ENCODE assay signal across 23 cellular contexts in the genomic region with DNA sequence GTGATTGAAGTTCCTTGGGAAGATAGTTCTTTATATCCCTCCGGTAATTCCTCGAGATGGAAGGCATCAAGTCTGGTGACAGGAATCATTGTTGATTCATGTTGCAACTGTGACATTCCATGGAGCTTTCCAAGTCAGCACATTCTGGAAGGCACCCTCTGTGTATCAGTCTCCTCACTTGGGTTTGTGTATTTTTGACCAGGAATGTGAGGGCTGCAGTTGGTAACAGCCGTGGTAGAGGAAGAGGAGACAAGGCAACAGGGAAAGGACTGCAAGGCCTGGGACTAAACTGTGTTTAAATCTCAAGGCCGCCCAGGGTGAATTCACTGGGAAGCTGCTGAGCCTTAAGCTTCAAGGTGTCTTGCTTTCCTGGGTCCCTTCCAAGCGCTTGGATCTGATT.
DNase-seq lines count a peak whose midpoint lies in the region; ATAC-seq and TF ChIP-seq lines count a peak whose summit lies in the region.
"Had no signal": no experiment of that assay in that cellular context is flagged by ENCODE, and none has a peak within 500 bp of the region (broad histone marks: within the 10 kb centered on the region; RNA-seq: fewer than 3 reads in every experiment).

No MANE protein-coding gene starts in this region.

- H2BK120ac ChIP-seq in mesendoderm (ENCODE audit: low read depth, low read length), result no peak overlapping the region

- H3K27ac ChIP-seq in heart left ventricle (peak overlapping the region in 9 of 12 donors; percentile 28 to 67 (median 33)), mesendoderm (ENCODE audit: low read depth, low read length) (no peak overlapping the region), gastrocnemius medialis (peak overlapping the region in 3 of 4 donors; percentile 32 to 42 (median 34)), SK-N-SH (ENCODE audit: low read depth in 2 of 2, low read length in 1 of 2) (no peak overlapping the region)
- H3K27ac ChIP-seq: A549, GM23248 had no signal

- POLR2A ChIA-PET in SK-N-SH (lab: Yijun Ruan, JAX), result no interaction called here

- TF ChIP-seq POLR2A in heart left ventricle (IDR thresholded peaks at IDR 0.05) (no peak), gastrocnemius medialis (IDR thresholded peaks at IDR 0.05) (no peak)

- no peak overlapping the region for H2AK5ac ChIP-seq in mesendoderm (ENCODE audit: low read length)

- H3K18ac ChIP-seq in mesendoderm (ENCODE audit: low read length), result no peak overlapping the region

- no peaks in the 10 kb centered on the region for H3K79me1 ChIP-seq in mesendoderm (ENCODE audit: low read length)

- H3K79me2 ChIP-seq in mesendoderm (ENCODE audit: control insufficient read depth, insufficient read depth, low read length), result no peaks in the 10 kb centered on the region
- no peaks in the 10 kb centered on the region for H3K79me2 ChIP-seq in SK-N-SH (ENCODE audit: insufficient read depth)

- no peaks in the 10 kb centered on the region for H4K20me1 ChIP-seq in SK-N-SH (ENCODE audit: insufficient read depth)

- no peaks in the 10 kb centered on the region for H3K9me2 ChIP-seq in SK-N-SH

- no peak for TF ChIP-seq RAD21 in SK-N-SH (IDR thresholded peaks at IDR 0.05; ENCODE audit: low read length)

- H4K5ac ChIP-seq in mesendoderm (ENCODE audit: low read length), result no peak overlapping the region

- H3K4me1 ChIP-seq in heart left ventricle (peaks cover 0 to 36% (median 7%) of the 10 kb centered on the region in 12 donors), mesendoderm (ENCODE audit: control insufficient read depth, low read depth, low read length) (no peaks in the 10 kb centered on the region), gastrocnemius medialis (peaks cover 19 to 21% of the 10 kb centered on the region in 2 donors), SK-N-SH (ENCODE audit: control insufficient read depth in 1 of 2, insufficient read depth in 2 of 2, low read depth in 1 of 2, low read length in 1 of 2) (no peaks in the 10 kb centered on the region)
- H3K4me1 ChIP-seq: A549 had no signal

- TF ChIP-seq CTCF in AG10803 (conservative IDR thresholded peaks at IDR 0.05; ENCODE audit: low read length) (no peak), heart left ventricle (IDR thresholded peaks at IDR 0.05) (no peak), gastrocnemius medialis (IDR thresholded peaks at IDR 0.05 in 4 of 5, conservative IDR thresholded peaks at IDR 0.05 in 1 of 5) (no peak), SK-N-SH (IDR thresholded peaks at IDR 0.05) (no peak)

- peak; percentile 47 to 68 (median 60) for ATAC-seq in heart left ventricle
- peak; percentile 70 to 73 for ATAC-seq in gastrocnemius medialis
- ATAC-seq: A549 had no signal

- H3K27me3 ChIP-seq in heart left ventricle (no peaks in the 10 kb centered on the region), mesendoderm (ENCODE audit: insufficient read depth, low read length, poor library complexity) (no peaks in the 10 kb centered on the region), gastrocnemius medialis (no peaks in the 10 kb centered on the region), SK-N-SH (ENCODE audit: insufficient read depth) (peaks cover 9% of the 10 kb centered on the region; the same call in 1 of the 2 replicates)
- H3K27me3 ChIP-seq: MG63 had no signal

- no peak overlapping the region for H3K4me2 ChIP-seq in mesendoderm (ENCODE audit: low read length)
- H3K4me2 ChIP-seq in SK-N-SH, result no peak overlapping the region
- H3K4me2 ChIP-seq: A549 had no signal

- no peak overlapping the region for H2AFZ ChIP-seq in SK-N-SH (ENCODE audit: low read depth)
- H2AFZ ChIP-seq: GM23248 had no signal

- no peak overlapping the region for H2BK5ac ChIP-seq in mesendoderm (ENCODE audit: low read length)

- H3K36me3 ChIP-seq in heart left ventricle, result peaks cover 0 to 66% (median 27%) of the 10 kb centered on the region in 9 donors
- H3K36me3 ChIP-seq in mesendoderm (ENCODE audit: control insufficient read depth, insufficient read depth, low read length), result no peaks in the 10 kb centered on the region
- peaks cover 0 to 22% of the 10 kb centered on the region in 2 donors for H3K36me3 ChIP-seq in gastrocnemius medialis
- no peaks in the 10 kb centered on the region for H3K36me3 ChIP-seq in SK-N-SH (replicated peaks in 1 of 2; ENCODE audit: control insufficient read depth in 1 of 2, insufficient read depth in 2 of 2, low read length in 1 of 2)
- H3K36me3 ChIP-seq: MG63 had no signal

- H3K4me3 ChIP-seq in AG10803 (ENCODE audit: low read length), result no peak overlapping the region
- no peak overlapping the region for H3K4me3 ChIP-seq in heart left ventricle
- no peak overlapping the region for H3K4me3 ChIP-seq in mesendoderm (ENCODE audit: low read length)
- no peak overlapping the region for H3K4me3 ChIP-seq in gastrocnemius medialis
- H3K4me3 ChIP-seq in SK-N-SH (ENCODE audit: low read depth in 2 of 2, low read length in 1 of 2), result no peak overlapping the region
- H3K4me3 ChIP-seq: A549, GM23248, MG63 had no signal

- DNase-seq in AG10803 (ENCODE audit: low read depth) (peak; percentile 22), heart left ventricle (no peak), mesendoderm (peak; percentile 52), gastrocnemius medialis (no peak), SK-N-SH (no peak), NCI-H69 (lab: John Stamatoyannopoulos, UW) (no peak), retina (no peak)
- DNase-seq: C1 segment of cervical spinal cord; CD4-positive, alpha-beta memory T cell; COR-L47; GM23248; H9; KBM-7; MG63; NCI-H1105 treated with DMSO at 0.1 percent for 48 hours; NCI-H146; NCI-H1930; NCI-H446; NCI-H524 treated with DMSO at 0.1 percent for 48 hours; NCI-H82; RPMI8226; SHP77 treated with DMSO at 0.1 percent for 48 hours had no signal

- no peaks in the 10 kb centered on the region for H3K9me3 ChIP-seq in heart left ventricle
- H3K9me3 ChIP-seq in gastrocnemius medialis, result no peaks in the 10 kb centered on the region
- no peaks in the 10 kb centered on the region for H3K9me3 ChIP-seq in SK-N-SH
- H3K9me3 ChIP-seq: A549, MG63 had no signal

- intact Hi-C loops in heart left ventricle (cut with DNase I) (loop anchor here in 3 of 10 donors (5.0 to 10.0 kb wide), 3 partner anchors 1262 to 1442 kb away; no protein-coding TSS in a partner anchor), gastrocnemius medialis (cut with DNase I; ENCODE audit: low total_unique reads) (no loop called here)

- H3F3A ChIP-seq in SK-N-SH (replicated peaks; ENCODE audit: insufficient read depth), result no peaks in the 10 kb centered on the region

- H2BK15ac ChIP-seq in mesendoderm (replicated peaks; ENCODE audit: low read depth), result no peak overlapping the region

- H3K9ac ChIP-seq in mesendoderm (ENCODE audit: low read length) (no peak overlapping the region), SK-N-SH (no peak overlapping the region)
- H3K9ac ChIP-seq: GM23248 had no signal

- no peak overlapping the region for H3K23ac ChIP-seq in mesendoderm (ENCODE audit: low read length)

- WGBS in heart left ventricle, 4 donors, result 58 to 69% (median 64%) methylated on average over 5 of the region's 5 CpGs
- WGBS in mesendoderm (ENCODE audit: extremely low coverage, insufficient coverage, low lambda C conversion rate), result no CpG with 5 or more reads among the region's 5 CpGs
- 14% methylated on average over 5 of the region's 5 CpGs for WGBS in SK-N-SH (ENCODE audit: low lambda C conversion rate)

- no peak for TF ChIP-seq EP300 in SK-N-SH (IDR thresholded peaks at IDR 0.05; ENCODE audit: borderline replicate concordance in 1 of 2, low read depth in 1 of 2, low read length in 1 of 2)

- in situ Hi-C loops in gastrocnemius medialis (cut with MboI; ENCODE audit: low sequenced_read_pairs in 4 of 4), result loop anchor here in 3 of 4 donors (25.0 kb wide), 3 partner anchors 1254 to 1454 kb away; no protein-coding TSS in a partner anchor

- H3K56ac ChIP-seq in mesendoderm (ENCODE audit: low read length), result no peak overlapping the region

- H4K8ac ChIP-seq in mesendoderm (ENCODE audit: low read depth, low read length), result no peak overlapping the region

- no peak overlapping the region for H3K4ac ChIP-seq in mesendoderm (ENCODE audit: low read depth, low read length)

- CTCF ChIA-PET in SK-N-SH (lab: Yijun Ruan, JAX), result interaction anchor here (3.2 kb wide), 1 partner anchor 14 kb away, joined by 18 read pairs; no protein-coding TSS in a partner anchor

TF ChIP-seq in SK-N-SH, 30 proteins besides CTCF, POLR2A, EP300 and RAD21:
- TF ChIP-seq TEAD4 (IDR thresholded peaks at IDR 0.05; ENCODE audit: borderline replicate concordance, insufficient read depth) (no peak), YY1 (IDR thresholded peaks at IDR 0.05; ENCODE audit: low read depth) (no peak), TCF12 (IDR thresholded peaks at IDR 0.05) (no peak), SMC3 (IDR thresholded peaks at IDR 0.05; ENCODE audit: low read depth, low read length) (no peak), FOSL2 (IDR thresholded peaks at IDR 0.05; ENCODE audit: borderline replicate concordance, low read depth) (no peak), RCOR1 (IDR thresholded peaks at IDR 0.05; ENCODE audit: low read length) (no peak), NRF1 (IDR thresholded peaks at IDR 0.05; ENCODE audit: low read depth, low read length) (no peak), RFX5 (IDR thresholded peaks at IDR 0.05; ENCODE audit: low read length) (no peak), FOXM1 (IDR thresholded peaks at IDR 0.05; ENCODE audit: low read depth) (no peak), EZH2phosphoT487 (IDR thresholded peaks at IDR 0.05; ENCODE audit: borderline replicate concordance, low read depth) (no peak)
- TF ChIP-seq, protein P1, sequence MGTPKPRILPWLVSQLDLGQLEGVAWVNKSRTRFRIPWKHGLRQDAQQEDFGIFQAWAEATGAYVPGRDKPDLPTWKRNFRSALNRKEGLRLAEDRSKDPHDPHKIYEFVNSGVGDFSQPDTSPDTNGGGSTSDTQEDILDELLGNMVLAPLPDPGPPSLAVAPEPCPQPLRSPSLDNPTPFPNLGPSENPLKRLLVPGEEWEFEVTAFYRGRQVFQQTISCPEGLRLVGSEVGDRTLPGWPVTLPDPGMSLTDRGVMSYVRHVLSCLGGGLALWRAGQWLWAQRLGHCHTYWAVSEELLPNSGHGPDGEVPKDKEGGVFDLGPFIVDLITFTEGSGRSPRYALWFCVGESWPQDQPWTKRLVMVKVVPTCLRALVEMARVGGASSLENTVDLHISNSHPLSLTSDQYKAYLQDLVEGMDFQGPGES (IDR thresholded peaks at IDR 0.05; ENCODE audit: low read depth, low read length), result no peak
- TF ChIP-seq, protein P2, sequence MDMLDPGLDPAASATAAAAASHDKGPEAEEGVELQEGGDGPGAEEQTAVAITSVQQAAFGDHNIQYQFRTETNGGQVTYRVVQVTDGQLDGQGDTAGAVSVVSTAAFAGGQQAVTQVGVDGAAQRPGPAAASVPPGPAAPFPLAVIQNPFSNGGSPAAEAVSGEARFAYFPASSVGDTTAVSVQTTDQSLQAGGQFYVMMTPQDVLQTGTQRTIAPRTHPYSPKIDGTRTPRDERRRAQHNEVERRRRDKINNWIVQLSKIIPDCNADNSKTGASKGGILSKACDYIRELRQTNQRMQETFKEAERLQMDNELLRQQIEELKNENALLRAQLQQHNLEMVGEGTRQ (IDR thresholded peaks at IDR 0.05; ENCODE audit: borderline replicate concordance, low read depth, low read length), result no peak
TF ChIP-seq in SK-N-SH: peak in this region for 0.

Comparison
In these comparisons a context has a peak if more than half of its experiments do, and no peak if none do; other contexts are left out.
1. DNase-seq: peak in AG10803 (single experiment) and mesendoderm (single experiment); none in heart left ventricle (0 of 5), gastrocnemius medialis (0 of 2), SK-N-SH (single experiment), NCI-H69 (single experiment) and retina (single experiment).
2. H3K27ac ChIP-seq: peak in heart left ventricle (9 of 12) and gastrocnemius medialis (3 of 4); none in mesendoderm (single experiment) and SK-N-SH (0 of 2).